Comparison of ENCODE assay signal across 4 cellular contexts in genomic region chr6:158438201-158438600, GRCh38.
"Had no signal": no experiment of that assay in that cellular context is flagged by ENCODE, and none has a peak within 500 bp of the region (broad histone marks: within the 10 kb centered on the region; RNA-seq: fewer than 3 reads in every experiment).

No MANE protein-coding gene starts in this region.

- ATAC-seq: GM23338 had no signal

- DNase-seq: H9, HCEC 1CT, IMR-90 had no signal

- H3K4me2 ChIP-seq: GM23338 had no signal

- H3K4me3 ChIP-seq: GM23338 had no signal

- H3K9me3 Mint-ChIP-seq: GM23338, H9 had no signal

- H3K4me1 Mint-ChIP-seq: GM23338, H9 had no signal

- H3K4me3 Mint-ChIP-seq: GM23338, H9 had no signal

- H3K27ac Mint-ChIP-seq: GM23338, H9 had no signal

- H2AFZ ChIP-seq: GM23338 had no signal
